Comparison of ENCODE assay signal across 8 cellular contexts in the genomic region with DNA sequence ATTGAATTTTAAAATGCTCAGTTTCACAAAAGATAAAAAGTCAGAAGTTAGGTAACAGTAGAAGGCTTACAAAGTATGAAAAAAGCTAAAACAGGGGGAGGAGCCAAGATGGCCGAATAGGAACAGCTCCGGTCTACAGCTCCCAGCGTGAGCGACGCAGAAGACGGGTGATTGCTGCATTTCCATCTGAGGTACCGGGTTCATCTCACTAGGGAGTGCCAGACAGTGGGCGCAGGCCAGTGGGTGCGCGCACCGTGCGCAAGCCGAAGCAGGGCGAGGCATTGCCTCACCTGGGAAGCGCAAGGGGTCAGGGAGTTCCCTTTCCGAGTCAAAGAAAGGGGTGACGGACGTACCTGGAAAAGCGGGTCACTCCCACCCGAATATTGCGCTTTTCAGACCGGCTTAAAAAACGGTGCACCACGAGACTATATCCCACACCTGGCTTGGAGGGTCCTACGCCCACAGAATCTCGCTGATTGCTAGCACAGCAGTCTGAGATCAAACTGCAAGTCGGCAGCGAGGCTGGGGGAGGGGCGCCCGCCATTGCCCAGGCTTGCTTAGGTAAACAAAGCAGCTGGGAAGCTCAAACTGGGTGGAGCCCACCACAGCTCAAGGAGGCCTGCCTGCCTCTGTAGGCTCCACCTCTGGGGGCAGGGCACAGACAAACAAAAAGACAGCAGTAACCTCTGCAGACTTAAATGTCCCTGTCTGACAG.
A peak's percentile ranks its signal among the peaks of the same experiment; 100 is the strongest.
DNase-seq lines count a peak whose midpoint lies in the region; TF ChIP-seq lines count a peak whose summit lies in the region.
"Not testable (repeated sequence)": the region's sequence is repeated elsewhere in the genome, so short reads cannot be mapped to it uniquely, and the experiment has no call there.

No MANE protein-coding gene starts in this region.

- DNase-seq in NCI-H146 treated with DMSO at 0.1 percent for 48 hours (lab: John Stamatoyannopoulos, UW; ENCODE audit: unreplicated experiment), result peak; percentile 21
- DNase-seq in NT2/D1 (ENCODE audit: low read depth, low spot score); endothelial cell (ENCODE audit: low spot score); type B pancreatic cell (ENCODE audit: extremely low spot score, unreplicated experiment): not testable (repeated sequence)

- H3K9me3 Mint-ChIP-seq in activated naive CD4-positive, alpha-beta T cell treated with anti-CD3 and anti-CD28 coated beads, Interleukin-2, amount 50 U/mL, for 24 hours; endothelial cell (ENCODE audit: unreplicated experiment); type B pancreatic cell: not testable (repeated sequence)
- peaks cover 13% of the 10 kb centered on the region for H3K9me3 Mint-ChIP-seq in nephron

- not testable (repeated sequence) for TF ChIP-seq CTCF in endothelial cell (IDR thresholded peaks at IDR 0.05; ENCODE audit: unreplicated experiment); nephron (IDR thresholded peaks at IDR 0.05; ENCODE audit: unreplicated experiment in 3 of 3); type B pancreatic cell (conservative IDR thresholded peaks at IDR 0.05)

- H3K4me1 ChIP-seq in ES-I3 (ENCODE audit: insufficient read depth, low read length); NT2/D1 (ENCODE audit: insufficient read depth, insufficient read length); iPS-20b (ENCODE audit: insufficient read depth, low read length): not testable (repeated sequence)

- H3K36me3 ChIP-seq in ES-I3 (ENCODE audit: insufficient read depth, low read length); NT2/D1 (ENCODE audit: insufficient read depth, insufficient read length, low read length); iPS-20b (ENCODE audit: insufficient read depth, low read depth, low read length): not testable (repeated sequence)

- not testable (repeated sequence) for H3K4me1 Mint-ChIP-seq in activated naive CD4-positive, alpha-beta T cell treated with anti-CD3 and anti-CD28 coated beads, Interleukin-2, amount 50 U/mL, for 24 hours; endothelial cell (ENCODE audit: unreplicated experiment); type B pancreatic cell (ENCODE audit: unreplicated experiment)
- H3K4me1 Mint-ChIP-seq in nephron, result peaks cover 10% of the 10 kb centered on the region

- peak overlapping the region; percentile 48 for H3K9ac ChIP-seq in ES-I3 (ENCODE audit: low read depth, low read length)
- not testable (repeated sequence) for H3K9ac ChIP-seq in NT2/D1 (ENCODE audit: insufficient read length, low read depth)
- H3K9ac ChIP-seq in iPS-20b (ENCODE audit: low read depth, low read length), result peak overlapping the region; percentile 56

- not testable (repeated sequence) for H3K9me3 ChIP-seq in ES-I3 (ENCODE audit: control insufficient read depth, insufficient read depth, low read length); NT2/D1 (ENCODE audit: insufficient read depth, low read length); iPS-20b (ENCODE audit: insufficient read depth, low read depth, low read length)

- H3K4me3 ChIP-seq in NT2/D1 (ENCODE audit: insufficient read length, low read depth) (peak overlapping the region; percentile 47), iPS-20b (ENCODE audit: low read length) (peak overlapping the region; percentile 56)

- not testable (repeated sequence) for H3K36me3 Mint-ChIP-seq in activated naive CD4-positive, alpha-beta T cell treated with anti-CD3 and anti-CD28 coated beads, Interleukin-2, amount 50 U/mL, for 24 hours; endothelial cell (ENCODE audit: low read depth, unreplicated experiment); type B pancreatic cell
- peaks cover 11% of the 10 kb centered on the region for H3K36me3 Mint-ChIP-seq in nephron (ENCODE audit: low read depth)

- H3K27ac ChIP-seq in iPS-20b (ENCODE audit: low read length), result not testable (repeated sequence)

- not testable (repeated sequence) for H3K27me3 ChIP-seq in NT2/D1 (ENCODE audit: insufficient read depth, insufficient read length); iPS-20b (ENCODE audit: insufficient read depth, low read length)

- not testable (repeated sequence) for H3K27me3 Mint-ChIP-seq in activated naive CD4-positive, alpha-beta T cell treated with anti-CD3 and anti-CD28 coated beads, Interleukin-2, amount 50 U/mL, for 24 hours; endothelial cell (ENCODE audit: unreplicated experiment); nephron (ENCODE audit: low read depth); type B pancreatic cell

- peak overlapping the region; percentile 55 for H3K4me3 Mint-ChIP-seq in activated naive CD4-positive, alpha-beta T cell treated with anti-CD3 and anti-CD28 coated beads, Interleukin-2, amount 50 U/mL, for 24 hours
- peak overlapping the region; percentile 92 for H3K4me3 Mint-ChIP-seq in endothelial cell (ENCODE audit: unreplicated experiment)
- peak overlapping the region; percentile 89 to 92 (median 91) for H3K4me3 Mint-ChIP-seq in nephron
- peak overlapping the region; percentile 80 for H3K4me3 Mint-ChIP-seq in type B pancreatic cell

- H3K27ac Mint-ChIP-seq in activated naive CD4-positive, alpha-beta T cell treated with anti-CD3 and anti-CD28 coated beads, Interleukin-2, amount 50 U/mL, for 24 hours, result not testable (repeated sequence)
- H3K27ac Mint-ChIP-seq in endothelial cell (ENCODE audit: unreplicated experiment) (peak overlapping the region; percentile 80), nephron (peak overlapping the region; percentile 84 to 96 (median 95)), type B pancreatic cell (peak overlapping the region; percentile 70)
